In the genomic region with DNA sequence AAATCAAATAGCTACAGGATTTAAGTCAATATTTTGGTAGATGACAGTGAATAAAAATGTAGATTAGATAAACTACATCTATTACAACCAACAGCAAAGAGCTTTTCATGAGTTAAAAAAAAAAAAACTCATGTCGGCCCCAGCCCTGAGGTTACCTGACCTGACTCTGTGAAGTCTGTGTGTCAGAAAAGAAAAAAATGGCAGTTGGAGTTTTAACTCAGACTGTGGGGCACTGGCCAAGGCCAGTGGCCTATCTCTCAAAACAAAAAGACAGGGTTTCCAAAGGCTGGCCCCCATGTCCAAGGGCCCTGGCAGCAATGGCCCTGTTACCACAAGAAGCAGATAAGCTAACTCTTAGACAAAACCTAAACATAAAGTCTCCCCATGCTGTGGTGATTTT, we compare ENCODE assay signal across 4 cellular contexts. TPM values are rescaled to one million over a fixed set of nuclear protein-coding genes. Genes with fewer than 3 reads are reported as not detected.
"Had no signal": no experiment of that assay in that cellular context is flagged by ENCODE, and none has a peak within 500 bp of the region (broad histone marks: within the 10 kb centered on the region; RNA-seq: fewer than 3 reads in every experiment).

No MANE protein-coding gene starts in this region.

RNA-seq across cellular contexts. Expression of a gene that starts 42.2 kb away (rescaled TPM):
- total RNA-seq: dorsolateral prefrontal cortex; naive thymus-derived CD4-positive, alpha-beta T cell; right cardiac atrium had no signal
- polyA plus RNA-seq: naive thymus-derived CD4-positive, alpha-beta T cell; neural cell; right cardiac atrium had no signal
